ENCODE assay signal across 10 cellular contexts in the genomic region with DNA sequence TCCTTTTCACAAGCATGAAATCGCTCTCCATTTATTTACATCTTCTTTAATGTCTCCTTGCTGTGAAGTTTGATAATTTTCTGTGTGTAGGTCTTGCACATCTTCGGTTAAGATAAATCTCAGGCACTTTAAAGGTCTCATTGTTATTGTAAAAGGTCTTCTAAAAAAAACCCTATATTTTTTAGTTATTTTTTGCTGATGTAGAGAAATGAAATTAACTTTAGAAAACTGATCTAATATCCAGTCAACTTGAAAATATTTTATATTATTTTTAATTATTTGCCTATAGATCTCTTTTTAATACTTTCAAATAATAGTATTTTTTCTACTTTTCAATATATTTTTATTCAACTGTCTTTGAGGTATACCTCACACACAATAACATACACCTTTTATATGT.
"Had no signal": no experiment of that assay in that cellular context is flagged by ENCODE, and none has a peak within 500 bp of the region (broad histone marks: within the 10 kb centered on the region; RNA-seq: fewer than 3 reads in every experiment).

No MANE protein-coding gene starts in this region.

- H3K27ac ChIP-seq: GM23248, KMS-11 had no signal

- H3K9ac ChIP-seq: GM23248, KMS-11 had no signal

- H3K9me3 ChIP-seq: HAP-1 had no signal

- H2AFZ ChIP-seq: GM23248 had no signal

- DNase-seq: GM23248, GOT3, H7, HFFc6, Karpas-422, KBM-7 had no signal

- FAIRE-seq: HTR-8/SVneo had no signal

- H3K4me2 ChIP-seq: KMS-11 had no signal

- H3K4me1 ChIP-seq: HAP-1 had no signal

- H3K4me3 ChIP-seq: GM23248, HAP-1 had no signal

- H3K36me3 ChIP-seq: HAP-1 had no signal

- ATAC-seq: HCT116 had no signal
